In the genomic region with DNA sequence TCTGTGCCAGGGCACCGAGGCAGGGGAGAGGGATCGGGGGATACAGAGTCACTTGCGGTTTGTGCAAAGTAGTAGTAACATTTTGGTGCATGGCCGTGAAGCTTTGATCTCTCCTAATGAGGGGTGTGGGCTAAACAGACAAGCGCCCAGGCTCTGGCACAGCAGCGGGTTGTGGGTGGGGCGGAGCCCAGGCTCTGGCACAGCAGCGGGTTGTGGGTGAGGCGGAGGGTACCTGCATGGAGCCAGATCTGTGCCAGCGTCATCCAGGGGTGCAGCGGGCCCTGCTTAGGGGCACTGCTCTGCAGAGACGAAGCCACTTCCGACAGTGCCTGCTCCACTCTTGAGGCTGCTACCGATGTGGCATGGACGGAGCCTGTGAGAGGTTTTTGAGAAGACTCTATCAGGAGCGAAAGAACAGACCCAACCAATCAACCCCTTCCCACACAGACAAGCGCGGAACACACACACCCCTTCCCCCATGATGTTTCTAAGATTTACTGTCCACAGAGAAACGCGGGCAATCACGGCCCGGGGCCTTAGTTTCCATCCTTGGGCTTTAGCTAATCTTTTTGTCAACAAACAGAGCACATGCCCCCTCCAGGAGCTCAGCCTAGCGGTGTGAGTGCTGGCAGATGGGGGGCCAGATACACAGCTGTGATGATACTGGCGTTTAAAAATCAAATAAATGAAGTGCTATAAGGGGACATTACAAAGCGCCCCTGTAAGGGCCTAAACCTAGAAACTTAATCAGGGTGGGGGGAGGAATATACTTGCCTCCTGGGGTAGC, we compare ENCODE assay signal across 16 cellular contexts.
DNase-seq lines count a peak whose midpoint lies in the region; ATAC-seq, FAIRE-seq and TF ChIP-seq lines count a peak whose summit lies in the region.
"Had no signal": no experiment of that assay in that cellular context is flagged by ENCODE, and none has a peak within 500 bp of the region (broad histone marks: within the 10 kb centered on the region; RNA-seq: fewer than 3 reads in every experiment).

No MANE protein-coding gene starts in this region.

- H2BK120ac ChIP-seq in H9 (ENCODE audit: low read depth, low read length, poor library complexity, severe bottlenecking) (no peak overlapping the region), H1 (replicated peaks; ENCODE audit: low read depth, low read length) (no peak overlapping the region)

- H2BK20ac ChIP-seq in H9 (ENCODE audit: low read depth, low read length, poor library complexity, severe bottlenecking) (no peak overlapping the region), H1 (ENCODE audit: low read length) (no peak overlapping the region)

- H3K14ac ChIP-seq in H9 (ENCODE audit: insufficient read depth, low read length) (no peak overlapping the region), H1 (ENCODE audit: insufficient read length) (no peak overlapping the region)

- H3K36me3 Mint-ChIP-seq in H9 (ENCODE audit: insufficient read depth in 1 of 3, low read depth in 3 of 3) (no peaks in the 10 kb centered on the region; a peak in 1 of 7 replicates), neural progenitor cell (peaks cover 2% of the 10 kb centered on the region)

- H3K27ac Mint-ChIP-seq in H9 (peak overlapping the region; percentile 50 to 73 (median 68); a peak in 4 of 7 replicates), neural progenitor cell (peak overlapping the region; percentile 44)
- H3K27ac Mint-ChIP-seq: CD14-positive monocyte had no signal

- no peaks in the 10 kb centered on the region for H3F3A ChIP-seq in neural progenitor cell (ENCODE audit: low read depth)

- CTCF ChIA-PET in H1 (lab: Charles Lee; ENCODE audit: partially characterized antibody) = no interaction called here

- H3K27me3 Mint-ChIP-seq in H9 (ENCODE audit: low read depth) (no peaks in the 10 kb centered on the region), neural progenitor cell (ENCODE audit: insufficient read depth, low read depth) (peaks cover 2% of the 10 kb centered on the region)

- H3K9ac ChIP-seq in H9 (ENCODE audit: extremely low read depth, insufficient read length, low read length) (no peak overlapping the region), H1 (replicated peaks in 1 of 4; ENCODE audit: extremely low read depth in 1 of 4, low read depth in 3 of 4, low read length in 3 of 4) (no peak overlapping the region), neural progenitor cell (no peak overlapping the region)

- no peak overlapping the region for H4K8ac ChIP-seq in H9 (replicated peaks; ENCODE audit: insufficient read length, low read depth, low read length)
- H4K8ac ChIP-seq in H1 (ENCODE audit: extremely low read depth, insufficient read depth, low read length) = no peak overlapping the region

- H4K5ac ChIP-seq in H9 (ENCODE audit: insufficient read length, low read depth, low read length) = no peak overlapping the region
- no peak overlapping the region for H4K5ac ChIP-seq in H1 (ENCODE audit: insufficient read length, low read depth, low read length)

- H3K27ac ChIP-seq in H9 (ENCODE audit: insufficient read length, low read depth, low read length) = no peak overlapping the region
- H3K27ac ChIP-seq in H1 (ENCODE audit: low read depth, low read length) = no peak overlapping the region
- H3K27ac ChIP-seq in neural progenitor cell = no peak overlapping the region

- H4K91ac ChIP-seq in H9 (ENCODE audit: insufficient read length, low read depth, low read length) (no peak overlapping the region), H1 (replicated peaks; ENCODE audit: insufficient read length, low read length) (no peak overlapping the region)

- H3K56ac ChIP-seq in H9 (ENCODE audit: insufficient read length, low read depth, low read length) (no peak overlapping the region), H1 (replicated peaks; ENCODE audit: insufficient read length, low read depth, low read length) (no peak overlapping the region)

- ATAC-seq in HG03139 (IDR thresholded peaks at IDR 0.05; ENCODE audit: unreplicated experiment) (no peak), GM19395 (IDR thresholded peaks at IDR 0.05; ENCODE audit: unreplicated experiment) (no peak)
- ATAC-seq: HCT116 had no signal

- no peak overlapping the region for H3K18ac ChIP-seq in H9 (ENCODE audit: insufficient read length, low read depth, low read length)
- no peak overlapping the region for H3K18ac ChIP-seq in H1 (ENCODE audit: extremely low read depth, low read length)

- no peak for FAIRE-seq in H1 (lab: Jason Lieb, UNC)

- H3K4me3 Mint-ChIP-seq in H9 (no peak overlapping the region; a peak in 1 of 5 replicates), neural progenitor cell (no peak overlapping the region)
- H3K4me3 Mint-ChIP-seq: CD14-positive monocyte had no signal

- H2AK5ac ChIP-seq in H9 (ENCODE audit: insufficient read length, low read length) (no peak overlapping the region), H1 (ENCODE audit: low read depth, low read length) (no peak overlapping the region)

- WGBS in H9 (ENCODE audit: extremely low coverage, insufficient read length, low lambda C conversion rate) = no CpG with 5 or more reads among the region's 25 CpGs
- WGBS in H1 (ENCODE audit: extremely low coverage in 1 of 2, insufficient coverage in 1 of 2, insufficient read length in 1 of 2, insufficient replicate concordance in 2 of 2, low coverage in 1 of 2, low lambda C conversion rate in 2 of 2, missing lambda C conversion rate in 1 of 2), 2 experiments = 89% methylated on average over 25 of the region's 25 CpGs; no CpG with 5 or more reads in 1 of the 2 experiments

- H3K4me2 ChIP-seq in H9 (ENCODE audit: insufficient read depth, insufficient read length, low read length) = no peak overlapping the region
- no peak overlapping the region for H3K4me2 ChIP-seq in H1 (ENCODE audit: insufficient read depth in 1 of 2, low read depth in 2 of 2, low read length in 2 of 2)
- H3K4me2 ChIP-seq in neural progenitor cell = no peak overlapping the region

- H3K4me1 Mint-ChIP-seq in H9 (peaks cover 11 to 13% of the 10 kb centered on the region in 2 experiments), neural progenitor cell (peaks cover 10% of the 10 kb centered on the region)
- H3K4me1 Mint-ChIP-seq: CD14-positive monocyte had no signal

- TF ChIP-seq POLR2A in H1 (IDR thresholded peaks at IDR 0.05; ENCODE audit: control extremely low read depth in 1 of 2, low read depth in 2 of 2, low read length in 2 of 2) = no peak

- H3K4me3 ChIP-seq in H1 (ENCODE audit: extremely low read depth in 1 of 4, insufficient read depth in 2 of 4, low read depth in 3 of 4, low read length in 4 of 4) (no peak overlapping the region), neural progenitor cell (no peak overlapping the region)

- no peaks in the 10 kb centered on the region for H4K20me1 ChIP-seq in H9 (ENCODE audit: control insufficient read depth, insufficient read depth, insufficient read length)
- no peaks in the 10 kb centered on the region for H4K20me1 ChIP-seq in H1 (replicated peaks in 1 of 2; ENCODE audit: control insufficient read depth in 1 of 2, insufficient read depth in 2 of 2, low read length in 2 of 2)
- no peaks in the 10 kb centered on the region for H4K20me1 ChIP-seq in neural progenitor cell (ENCODE audit: low read depth)

- H3K79me2 ChIP-seq in H9 (ENCODE audit: insufficient read depth, low read length) = no peaks in the 10 kb centered on the region
- H3K79me2 ChIP-seq in H1 (ENCODE audit: control insufficient read depth in 1 of 2, insufficient read depth in 2 of 2, low read length in 2 of 2) = no peaks in the 10 kb centered on the region
- H3K79me2 ChIP-seq in neural progenitor cell (ENCODE audit: low read depth) = no peaks in the 10 kb centered on the region

- H2BK12ac ChIP-seq in H9 (ENCODE audit: insufficient read length, low read depth, low read length) = no peak overlapping the region
- 0 out of 2 replicates have a peak overlapping the region, but pooled peaks have one; percentile 23 for H2BK12ac ChIP-seq in H1 (ENCODE audit: low read depth, low read length)

- H2BK15ac ChIP-seq in H9 (ENCODE audit: low read depth, low read length) (no peak overlapping the region), H1 (ENCODE audit: low read length) (no peak overlapping the region)

- H3K4ac ChIP-seq in H9 (ENCODE audit: low read depth, low read length) (no peak overlapping the region), H1 (replicated peaks; ENCODE audit: insufficient read length, low read depth, low read length) (no peak overlapping the region)

- H3K79me1 ChIP-seq in H9 (ENCODE audit: insufficient read depth, low read depth, low read length, poor library complexity, severe bottlenecking) (no peaks in the 10 kb centered on the region), H1 (ENCODE audit: low read depth, low read length) (no peaks in the 10 kb centered on the region)

- H3K23me2 ChIP-seq in H9 (ENCODE audit: insufficient read length, low read depth, low read length, poor library complexity, severe bottlenecking) (no peaks in the 10 kb centered on the region), H1 (ENCODE audit: low read depth, low read length) (no peaks in the 10 kb centered on the region)

- TF ChIP-seq EP300 in H1 (IDR thresholded peaks at IDR 0.05; ENCODE audit: borderline replicate concordance in 1 of 2, low read depth in 2 of 2, low read length in 2 of 2) = no peak

- TF ChIP-seq CTCF in H9 (conservative IDR thresholded peaks at IDR 0.05) (no peak), H1 (IDR thresholded peaks at IDR 0.05; ENCODE audit: control extremely low read depth in 1 of 3, insufficient read depth in 1 of 3, low read depth in 1 of 3, low read length in 3 of 3) (no peak), neural progenitor cell (IDR thresholded peaks at IDR 0.05) (no peak)

- no peak overlapping the region for H2BK5ac ChIP-seq in H9 (ENCODE audit: insufficient read length, low read length)
- no peak overlapping the region for H2BK5ac ChIP-seq in H1 (ENCODE audit: low read depth, low read length)

- H3K4me1 ChIP-seq in H9 (ENCODE audit: insufficient read depth, low read length) (no peaks in the 10 kb centered on the region), H1 (replicated peaks in 1 of 4; ENCODE audit: control insufficient read depth in 3 of 4, insufficient read depth in 4 of 4, low read length in 3 of 4) (peaks cover 0 to 5% (median 3%) of the 10 kb centered on the region in 4 experiments; a peak in 4 of 7 replicates), neural progenitor cell (peaks cover 11% of the 10 kb centered on the region)

- DNase-seq in H9 (no peak), NCI-H524 treated with DMSO at 0.1 percent for 48 hours (lab: John Stamatoyannopoulos, UW) (peak; percentile 49), H1 (ENCODE audit: low read depth in 1 of 2, low spot score in 2 of 2) (no peak), neural progenitor cell (ENCODE audit: low spot score) (no peak), iPS-NIHi11 (ENCODE audit: low spot score) (no peak), C1 segment of cervical spinal cord (lab: John Stamatoyannopoulos, UW) (no peak)
- DNase-seq: KG1; NCI-H1436; NCI-H2081 treated with DMSO at 0.1 percent for 48 hours; NCI-H510A treated with DMSO at 0.1 percent for 48 hours; NK-92 treated with Interleukin-12 subunit alpha and Interleukin-12 subunit beta, amount 100 ng/mL, for 24 hours; SHP77 had no signal

- POLR2A ChIA-PET in H1 (lab: Charles Lee; ENCODE audit: partially characterized antibody) = no interaction called here

- H3K23ac ChIP-seq in H9 (ENCODE audit: insufficient read length, low read depth, low read length) (no peak overlapping the region), H1 (ENCODE audit: insufficient read length) (no peak overlapping the region)

- H3K36me3 ChIP-seq in H1 (ENCODE audit: control insufficient read depth in 2 of 4, insufficient read depth in 4 of 4, low read length in 3 of 4) (no peaks in the 10 kb centered on the region), neural progenitor cell (no peaks in the 10 kb centered on the region)

- H3K9me3 ChIP-seq in H9 (ENCODE audit: control insufficient read depth, low read depth, low read length) = no peaks in the 10 kb centered on the region
- no peaks in the 10 kb centered on the region for H3K9me3 ChIP-seq in H1 (ENCODE audit: insufficient read depth in 2 of 2, low read depth in 1 of 2, low read length in 1 of 2)
- H3K9me3 ChIP-seq in neural progenitor cell (ENCODE audit: low read depth) = no peaks in the 10 kb centered on the region

- no peak for TF ChIP-seq RAD21 in H1 (IDR thresholded peaks at IDR 0.05 in 1 of 2, conservative IDR thresholded peaks at IDR 0.05 in 1 of 2; ENCODE audit: low read depth in 2 of 2, low read length in 2 of 2)

- H3K9me3 Mint-ChIP-seq in H9 (no peaks in the 10 kb centered on the region), neural progenitor cell (no peaks in the 10 kb centered on the region)
- H3K9me3 Mint-ChIP-seq: CD14-positive monocyte had no signal

- H2AFZ ChIP-seq in H9 (ENCODE audit: low read length) (no peak overlapping the region), H1 (ENCODE audit: low read length) (no peak overlapping the region), neural progenitor cell (replicated peaks) (peak overlapping the region; percentile 26)

- H3K27me3 ChIP-seq in H9 (ENCODE audit: insufficient read depth, low read length) (no peaks in the 10 kb centered on the region), H1 (replicated peaks in 1 of 4; ENCODE audit: control insufficient read depth in 3 of 4, extremely low read depth in 1 of 4, insufficient read depth in 3 of 4, low read length in 3 of 4) (no peaks in the 10 kb centered on the region), neural progenitor cell (no peaks in the 10 kb centered on the region)

- no peak overlapping the region for H3T11ph ChIP-seq in H9 (ENCODE audit: low read length)
